ENCODE assay signal across 11 cellular contexts in genomic region chr15:80252281-80252619, GRCh38. TPM values are rescaled to one million over a fixed set of nuclear protein-coding genes. Genes with fewer than 3 reads are reported as not detected.
A peak's percentile ranks its signal among the peaks of the same experiment; 100 is the strongest.
DNase-seq lines count a peak whose midpoint lies in the region; ATAC-seq and TF ChIP-seq lines count a peak whose summit lies in the region.
"Had no signal": no experiment of that assay in that cellular context is flagged by ENCODE, and none has a peak within 500 bp of the region (broad histone marks: within the 10 kb centered on the region; RNA-seq: fewer than 3 reads in every experiment).

No MANE protein-coding gene starts in this region.

- no peaks in the 10 kb centered on the region for H3K9me3 Mint-ChIP-seq in Calu3 (ENCODE audit: low read depth, unreplicated experiment)

- BruUV-seq in Calu3 (replicated peaks; lab: Mats Ljungman, UMichigan): no TSS peak

- CTCF ChIA-PET in Calu3 (lab: Charles Lee): interaction anchor here (0.7 kb wide), 1 partner anchor 821 kb away, joined by 4 read pairs; no protein-coding TSS in a partner anchor

- TF ChIP-seq CTCF in Calu3 (IDR thresholded peaks at IDR 0.05; ENCODE audit: unreplicated experiment) (no peak), Peyer's patch (IDR thresholded peaks at IDR 0.05) (no peak)

- H3K4me1 Mint-ChIP-seq in Calu3 (ENCODE audit: low read depth, unreplicated experiment): peaks cover 3% of the 10 kb centered on the region

- H3K9me3 ChIP-seq in Peyer's patch (no peaks in the 10 kb centered on the region), right cardiac atrium (ENCODE audit: control insufficient read depth, low read length) (no peaks in the 10 kb centered on the region)
- H3K9me3 ChIP-seq: mucosa of descending colon had no signal

- peaks cover 0 to 16% of the 10 kb centered on the region in 2 donors for H3K27me3 ChIP-seq in Peyer's patch
- no peaks in the 10 kb centered on the region for H3K27me3 ChIP-seq in right cardiac atrium (ENCODE audit: control insufficient read depth, insufficient read depth)

- intact Hi-C loops in Calu3 (cut with micrococcal nuclease; ENCODE audit: unreplicated experiment): no loop called here
- intact Hi-C loops in right cardiac atrium (cut with DNase I): no loop called here

- H3K4me1 ChIP-seq in Peyer's patch: peaks cover 0 to 11% (median 2%) of the 10 kb centered on the region in 4 donors
- no peaks in the 10 kb centered on the region for H3K4me1 ChIP-seq in right cardiac atrium (ENCODE audit: control insufficient read depth, insufficient read depth, low read length)

- H3K27ac ChIP-seq in Peyer's patch: peak overlapping the region in 2 of 4 donors; percentile 40 to 48
- no peak overlapping the region for H3K27ac ChIP-seq in right cardiac atrium (ENCODE audit: low read length)

- peak overlapping the region; percentile 38 for H3K4me3 Mint-ChIP-seq in Calu3 (ENCODE audit: low read depth, unreplicated experiment)

- H3K36me3 ChIP-seq in Peyer's patch: no peaks in the 10 kb centered on the region

- no peak overlapping the region for H3K27ac Mint-ChIP-seq in Calu3 (ENCODE audit: unreplicated experiment)

- H3K4me3 ChIP-seq in Peyer's patch: peak overlapping the region in 3 of 4 donors; percentile 30 to 55 (median 50)
- H3K4me3 ChIP-seq in right cardiac atrium (ENCODE audit: low read length): peak overlapping the region; percentile 43
- H3K4me3 ChIP-seq: mucosa of descending colon had no signal

- 2% methylated on average over 7 of the region's 7 CpGs for WGBS in right cardiac atrium

- ATAC-seq in right cardiac atrium: no peak
- ATAC-seq: mucosa of descending colon had no signal

- DNase-seq in Calu3: no peak
- DNase-seq in Peyer's patch: no peak
- DNase-seq in right cardiac atrium: no peak
- DNase-seq in retina: peak; percentile 59
- DNase-seq in DMS53 treated with DMSO at 0.1 percent for 48 hours (lab: John Stamatoyannopoulos, UW; ENCODE audit: unreplicated experiment): no peak
- no peak for DNase-seq in cerebellar nuclear complex (lab: John Stamatoyannopoulos, UW)
- DNase-seq in Ammon's horn (ENCODE audit: low spot score): no peak
- no peak for DNase-seq in NK-92 treated with Interleukin-12 subunit alpha and Interleukin-12 subunit beta, amount 100 ng/mL, for 24 hours (lab: John Stamatoyannopoulos, UW)
- DNase-seq: mucosa of descending colon had no signal

- H3K36me3 Mint-ChIP-seq in Calu3 (ENCODE audit: insufficient read depth, unreplicated experiment): no peaks in the 10 kb centered on the region

- TF ChIP-seq POLR2A in Peyer's patch (IDR thresholded peaks at IDR 0.05): no peak

- peaks cover 96% of the 10 kb centered on the region for H3K27me3 Mint-ChIP-seq in Calu3 (ENCODE audit: unreplicated experiment)

RNA-seq across cellular contexts. Expression of gene CTXND1, which starts 0.2 kb away (rescaled TPM):
- not detected in 2 replicates for total RNA-seq in Calu3 (2022)
- 1 to 10 TPM in 1 of 4 donors, under 1 TPM in 2, not detected in 1; 0.53 to 5.0 (median 0.54) TPM for total RNA-seq in Peyer's patch
- 1 to 10 TPM in 1 of 4 donors, under 1 TPM in 3; 0.29 to 3.9 (median 0.59) TPM for total RNA-seq in right cardiac atrium
- polyA plus RNA-seq in right cardiac atrium: 0.43 TPM
- total RNA-seq: dermis microvascular lymphatic vessel endothelial cell, HT1080 had no signal
